Comparison of ENCODE assay signal across 16 cellular contexts in genomic region chr19:35720163-35720524, GRCh38. TPM values are rescaled to one million over a fixed set of nuclear protein-coding genes. Genes with fewer than 3 reads are reported as not detected.
DNase-seq lines count a peak whose midpoint lies in the region; ATAC-seq and TF ChIP-seq lines count a peak whose summit lies in the region.
"Had no signal": no experiment of that assay in that cellular context is flagged by ENCODE, and none has a peak within 500 bp of the region (broad histone marks: within the 10 kb centered on the region; RNA-seq: fewer than 3 reads in every experiment).

No MANE protein-coding gene starts in this region.

- peaks cover 19% of the 10 kb centered on the region for H3F3A ChIP-seq in neural progenitor cell (ENCODE audit: low read depth)

- POLR2A ChIA-PET in activated CD8-positive, alpha-beta T cell treated with anti-CD3 and anti-CD28 coated beads, Interleukin-2, amount 10 ng/mL, durations not matched to agents 7 days and 5 days (lab: Charles Lee) = interaction anchor here (0.7 to 0.9 kb wide), 2 partner anchors 17 to 20 kb away, joined by 3 read pairs; no protein-coding TSS in a partner anchor

- H3K4me1 ChIP-seq in neural progenitor cell = peaks cover 16% of the 10 kb centered on the region

- no peaks in the 10 kb centered on the region for H3K36me3 ChIP-seq in neural progenitor cell

- no peak for DNase-seq in activated T-cell treated with anti-CD3 and anti-CD28 coated beads, Interleukin-2, amount 50 U/mL, for 4 hours
- no peak for DNase-seq in activated T-cell treated with anti-CD3 and anti-CD28 coated beads, Interleukin-2, amount 50 U/mL, for 1 hour
- DNase-seq in activated CD8-positive, alpha-beta T cell treated with anti-CD3 and anti-CD28 coated beads, Interleukin-2, amount 10 ng/mL, durations not matched to agents 7 days and 5 days = no peak
- no peak for DNase-seq in neural progenitor cell (ENCODE audit: low spot score)
- no peak for DNase-seq in NCI-H2196 treated with DMSO at 0.1 percent for 48 hours (lab: John Stamatoyannopoulos, UW; ENCODE audit: unreplicated experiment)
- no peak for DNase-seq in GM10266 (ENCODE audit: extremely low spot score)
- DNase-seq: activated effector memory CD4-positive, alpha-beta T cell treated with Interleukin-2 at 50 U/mL for 16 hours; central memory CD4-positive, alpha-beta T cell; DMS53; NCI-H1105; NCI-H2227 treated with DMSO at 0.1 percent for 48 hours; retina; stimulated activated CD4-positive, alpha-beta T cell treated with anti-CD3 and anti-CD28 coated beads, Interleukin-2, amount 100 ng/mL, for 24 hours had no signal

- peaks cover 22% of the 10 kb centered on the region for H3K79me2 ChIP-seq in neural progenitor cell (ENCODE audit: low read depth)

- peaks cover 25% of the 10 kb centered on the region for H3K4me1 Mint-ChIP-seq in activated T-cell treated with anti-CD3 and anti-CD28 coated beads, Interleukin-2, amount 50 U/mL, for 4 hours (ENCODE audit: low read depth)
- H3K4me1 Mint-ChIP-seq in activated CD8-positive, alpha-beta T cell treated with anti-CD3 and anti-CD28 coated beads, Interleukin-2, amount 10 ng/mL, durations not matched to agents 7 days and 5 days (ENCODE audit: low read depth) = peaks cover 34% of the 10 kb centered on the region
- peaks cover 22% of the 10 kb centered on the region for H3K4me1 Mint-ChIP-seq in neural progenitor cell

- no peak overlapping the region for H3K9ac ChIP-seq in neural progenitor cell

- TF ChIP-seq CTCF in neural progenitor cell (IDR thresholded peaks at IDR 0.05) (no peak), GM10266 (IDR thresholded peaks at IDR 0.05; ENCODE audit: control insufficient read depth, insufficient read depth, low read depth, missing control alignments) (no peak)

- no peak for ATAC-seq in activated T-cell treated with anti-CD3 and anti-CD28 coated beads, Interleukin-2, amount 50 U/mL, for 4 hours
- no peak for ATAC-seq in activated CD8-positive, alpha-beta T cell treated with anti-CD3 and anti-CD28 coated beads, Interleukin-2, amount 10 ng/mL, durations not matched to agents 7 days and 5 days

- H3K9me3 Mint-ChIP-seq in activated T-cell treated with anti-CD3 and anti-CD28 coated beads, Interleukin-2, amount 50 U/mL, for 4 hours = no peaks in the 10 kb centered on the region
- H3K9me3 Mint-ChIP-seq in activated CD8-positive, alpha-beta T cell treated with anti-CD3 and anti-CD28 coated beads, Interleukin-2, amount 10 ng/mL, durations not matched to agents 7 days and 5 days (ENCODE audit: insufficient read depth) = no peaks in the 10 kb centered on the region
- no peaks in the 10 kb centered on the region for H3K9me3 Mint-ChIP-seq in neural progenitor cell

- H3K4me3 Mint-ChIP-seq in activated T-cell treated with anti-CD3 and anti-CD28 coated beads, Interleukin-2, amount 50 U/mL, for 4 hours = peak overlapping the region; percentile 2
- peak overlapping the region; percentile 50 for H3K4me3 Mint-ChIP-seq in activated CD8-positive, alpha-beta T cell treated with anti-CD3 and anti-CD28 coated beads, Interleukin-2, amount 10 ng/mL, durations not matched to agents 7 days and 5 days
- H3K4me3 Mint-ChIP-seq in neural progenitor cell = peak overlapping the region; percentile 59

- H3K4me2 ChIP-seq in neural progenitor cell = no peak overlapping the region

- peaks cover 23% of the 10 kb centered on the region for H4K20me1 ChIP-seq in neural progenitor cell (ENCODE audit: low read depth)

- no peaks in the 10 kb centered on the region for H3K9me3 ChIP-seq in neural progenitor cell (ENCODE audit: low read depth)

- CTCF ChIA-PET in activated CD8-positive, alpha-beta T cell treated with anti-CD3 and anti-CD28 coated beads, Interleukin-2, amount 10 ng/mL, durations not matched to agents 7 days and 5 days (lab: Charles Lee) = no interaction called here

- no peak overlapping the region for H3K4me3 ChIP-seq in neural progenitor cell
- H3K4me3 ChIP-seq: SK-N-MC had no signal

- H2AFZ ChIP-seq in neural progenitor cell (replicated peaks) = no peak overlapping the region

- H3K27ac Mint-ChIP-seq in activated CD8-positive, alpha-beta T cell treated with anti-CD3 and anti-CD28 coated beads, Interleukin-2, amount 10 ng/mL, durations not matched to agents 7 days and 5 days = peak overlapping the region; percentile 54
- no peak overlapping the region for H3K27ac Mint-ChIP-seq in neural progenitor cell

- peaks cover 8% of the 10 kb centered on the region for H3K27me3 ChIP-seq in neural progenitor cell

- H3K27me3 Mint-ChIP-seq in activated T-cell treated with anti-CD3 and anti-CD28 coated beads, Interleukin-2, amount 50 U/mL, for 4 hours (ENCODE audit: low read depth) = no peaks in the 10 kb centered on the region
- no peaks in the 10 kb centered on the region for H3K27me3 Mint-ChIP-seq in activated CD8-positive, alpha-beta T cell treated with anti-CD3 and anti-CD28 coated beads, Interleukin-2, amount 10 ng/mL, durations not matched to agents 7 days and 5 days (ENCODE audit: low read depth)
- peaks cover 6% of the 10 kb centered on the region for H3K27me3 Mint-ChIP-seq in neural progenitor cell (ENCODE audit: insufficient read depth, low read depth)

- H3K27ac ChIP-seq in neural progenitor cell = no peak overlapping the region
- H3K27ac ChIP-seq: SK-N-MC had no signal

- peaks cover 31% of the 10 kb centered on the region for H3K36me3 Mint-ChIP-seq in activated T-cell treated with anti-CD3 and anti-CD28 coated beads, Interleukin-2, amount 50 U/mL, for 4 hours (ENCODE audit: insufficient read depth)
- H3K36me3 Mint-ChIP-seq in activated CD8-positive, alpha-beta T cell treated with anti-CD3 and anti-CD28 coated beads, Interleukin-2, amount 10 ng/mL, durations not matched to agents 7 days and 5 days (ENCODE audit: low read depth) = peaks cover 58% of the 10 kb centered on the region
- peaks cover 23% of the 10 kb centered on the region for H3K36me3 Mint-ChIP-seq in neural progenitor cell

RNA-seq across cellular contexts. Expression of gene KMT2B, which starts 2.3 kb away (rescaled TPM):
- total RNA-seq in activated T-cell treated with anti-CD3 and anti-CD28 coated beads, Interleukin-2, amount 50 U/mL, for 4 hours = 10 to 100 TPM; 64.1 to 74.8 (median 74.5) TPM
- 10 to 100 TPM; 58.0 to 64.3 TPM for total RNA-seq in activated CD8-positive, alpha-beta T cell treated with anti-CD3 and anti-CD28 coated beads, Interleukin-2, amount 10 ng/mL, durations not matched to agents 7 days and 5 days
- total RNA-seq in neural progenitor cell (ENCODE audit: low replicate concordance) = 12.6 and 16.0 TPM in 2 replicates

RNA-seq across cellular contexts. Expression of gene ZBTB32, which starts 15.8 kb away (rescaled TPM):
- total RNA-seq in activated T-cell treated with anti-CD3 and anti-CD28 coated beads, Interleukin-2, amount 50 U/mL, for 4 hours = 100 to 1,000 TPM in 2 of 3 donors, 10 to 100 TPM in 1; 90.8 to 136 (median 101) TPM
- total RNA-seq in activated CD8-positive, alpha-beta T cell treated with anti-CD3 and anti-CD28 coated beads, Interleukin-2, amount 10 ng/mL, durations not matched to agents 7 days and 5 days = 10 to 100 TPM; 37.4 to 41.4 TPM
- not detected in 2 replicates for total RNA-seq in neural progenitor cell (ENCODE audit: low replicate concordance)
- total RNA-seq: endothelial cell of umbilical vein, glomerular endothelial cell had no signal

RNA-seq across cellular contexts. Expression of gene IGFLR1, which starts 22.1 kb away (rescaled TPM):
- 10 to 100 TPM; 24.0 to 32.7 (median 29.8) TPM for total RNA-seq in activated T-cell treated with anti-CD3 and anti-CD28 coated beads, Interleukin-2, amount 50 U/mL, for 4 hours
- 10 to 100 TPM; 29.9 to 37.1 TPM for total RNA-seq in activated CD8-positive, alpha-beta T cell treated with anti-CD3 and anti-CD28 coated beads, Interleukin-2, amount 10 ng/mL, durations not matched to agents 7 days and 5 days
- total RNA-seq in neural progenitor cell (ENCODE audit: low replicate concordance) = 5.0 and 9.2 TPM in 2 replicates

RNA-seq across cellular contexts. Expression of gene U2AF1L4, which starts 25.1 kb away (rescaled TPM):
- 10 to 100 TPM; 18.9 to 25.2 (median 19.4) TPM for total RNA-seq in activated T-cell treated with anti-CD3 and anti-CD28 coated beads, Interleukin-2, amount 50 U/mL, for 4 hours
- total RNA-seq in activated CD8-positive, alpha-beta T cell treated with anti-CD3 and anti-CD28 coated beads, Interleukin-2, amount 10 ng/mL, durations not matched to agents 7 days and 5 days = 10 to 100 TPM; 23.3 to 24.0 TPM
- 17.2 and 27.9 TPM in 2 replicates for total RNA-seq in neural progenitor cell (ENCODE audit: low replicate concordance)

RNA-seq across cellular contexts. Expression of gene PSENEN, which starts 25.3 kb away (rescaled TPM):
- 10 to 100 TPM; 46.1 to 49.3 (median 47.9) TPM for total RNA-seq in activated T-cell treated with anti-CD3 and anti-CD28 coated beads, Interleukin-2, amount 50 U/mL, for 4 hours
- 10 to 100 TPM; 44.1 to 48.2 TPM for total RNA-seq in activated CD8-positive, alpha-beta T cell treated with anti-CD3 and anti-CD28 coated beads, Interleukin-2, amount 10 ng/mL, durations not matched to agents 7 days and 5 days
- total RNA-seq in neural progenitor cell (ENCODE audit: low replicate concordance) = 10.9 and 29.6 TPM in 2 replicates

Comparison
In these comparisons a context has a peak if more than half of its experiments do, and no peak if none do; other contexts are left out.
1. H3K4me3 Mint-ChIP-seq: peak in every context shown above with its lines; median percentile 59 in neural progenitor cell; 50 in activated CD8-positive, alpha-beta T cell treated with anti-CD3 and anti-CD28 coated beads, Interleukin-2, amount 10 ng/mL, durations not matched to agents 7 days and 5 days; 2 in activated T-cell treated with anti-CD3 and anti-CD28 coated beads, Interleukin-2, amount 50 U/mL, for 4 hours.
2. RNA of gene ZBTB32, which starts 15.8 kb away (total RNA-seq): 90.8 to 136 TPM in activated T-cell treated with anti-CD3 and anti-CD28 coated beads, Interleukin-2, amount 50 U/mL, for 4 hours and 37.4 to 41.4 TPM in activated CD8-positive, alpha-beta T cell treated with anti-CD3 and anti-CD28 coated beads, Interleukin-2, amount 10 ng/mL, durations not matched to agents 7 days and 5 days; not detected in neural progenitor cell; every median in the first group is over 10 times any median in the second.